Comparison of ENCODE assay signal across 16 cellular contexts in genomic region chr18:62809900-62810299, GRCh38.
A peak's percentile ranks its signal among the peaks of the same experiment; 100 is the strongest.
DNase-seq lines count a peak whose midpoint lies in the region; ATAC-seq and TF ChIP-seq lines count a peak whose summit lies in the region.
"Had no signal": no experiment of that assay in that cellular context is flagged by ENCODE, and none has a peak within 500 bp of the region (broad histone marks: within the 10 kb centered on the region; RNA-seq: fewer than 3 reads in every experiment).

No MANE protein-coding gene starts in this region.

- H3K27ac ChIP-seq in PC-3 (ENCODE audit: low read length) = no peak overlapping the region
- no peak overlapping the region for H3K27ac ChIP-seq in mesenchymal stem cell (ENCODE audit: low read length, poor library complexity, severe bottlenecking)
- no peak overlapping the region for H3K27ac ChIP-seq in foreskin keratinocyte
- H3K27ac ChIP-seq: BLaER1 treated with 17β-estradiol and CSF1 and Interleukin-3, amounts not matched to agents 10 nM and 100 nM had no signal

- no peaks in the 10 kb centered on the region for H4K20me1 ChIP-seq in PC-3 (ENCODE audit: low read length)

- H2BK5ac ChIP-seq in mesenchymal stem cell (ENCODE audit: low read depth, low read length, poor library complexity, severe bottlenecking) = no peak overlapping the region

- no peak overlapping the region for H3K4ac ChIP-seq in mesenchymal stem cell (ENCODE audit: low read depth in 1 of 2, low read length in 2 of 2)

- CTCF ChIA-PET in PC-3 (lab: Charles Lee) (no interaction called here), HEK293T (lab: Yijun Ruan, JAX) (no interaction called here)

- DNase-seq in DMS53 (lab: John Stamatoyannopoulos, UW) (peak; percentile 50), PC-3 (peak; percentile 19), fibroblast of villous mesenchyme (ENCODE audit: low read depth) (peak; percentile 30), mesenchymal stem cell (peak; percentile 46), foreskin keratinocyte (no peak), HEK293T (ENCODE audit: extremely low spot score) (no peak)
- no peak for DNase-seq in central memory CD4-positive, alpha-beta T cell
- DNase-seq: 8988T; ACHN; CD4-positive, CD25-positive, alpha-beta regulatory T cell; DMS 273 treated with DMSO at 0.1 percent for 48 hours; DMS79 treated with DMSO at 0.1 percent for 48 hours; GDM1 had no signal

- no peak overlapping the region for H3K23ac ChIP-seq in mesenchymal stem cell (ENCODE audit: low read length in 2 of 2)

- H3K4me3 ChIP-seq in PC-3 (ENCODE audit: low read length) (no peak overlapping the region), fibroblast of villous mesenchyme (ENCODE audit: low read depth, low read length) (no peak overlapping the region), mesenchymal stem cell (ENCODE audit: insufficient read depth in 1 of 2, low read depth in 1 of 2, low read length in 2 of 2) (no peak overlapping the region)
- H3K4me3 ChIP-seq: BLaER1 treated with 17β-estradiol and CSF1 and Interleukin-3, amounts not matched to agents 10 nM and 100 nM had no signal

- H3K4me1 ChIP-seq in PC-3 (ENCODE audit: insufficient read depth, low read length) (peaks cover 37% of the 10 kb centered on the region), mesenchymal stem cell (ENCODE audit: control insufficient read depth, insufficient read depth, low read depth, low read length) (peaks cover 1% of the 10 kb centered on the region), foreskin keratinocyte (no peaks in the 10 kb centered on the region)

- H3K36me3 ChIP-seq in PC-3 (ENCODE audit: low read depth, low read length) (no peaks in the 10 kb centered on the region), mesenchymal stem cell (ENCODE audit: control insufficient read depth in 1 of 2, insufficient read depth in 2 of 2, low read depth in 1 of 2, low read length in 2 of 2) (no peaks in the 10 kb centered on the region)

- no peak overlapping the region for H3K18ac ChIP-seq in mesenchymal stem cell (ENCODE audit: low read depth in 1 of 2, low read length in 2 of 2)

- no peak overlapping the region for H4K91ac ChIP-seq in mesenchymal stem cell (ENCODE audit: low read length)

- H2BK120ac ChIP-seq in mesenchymal stem cell (ENCODE audit: low read depth, low read length) = no peak overlapping the region

- no peak overlapping the region for H3K4me2 ChIP-seq in PC-3 (ENCODE audit: low read length)
- no peak overlapping the region for H3K4me2 ChIP-seq in mesenchymal stem cell (ENCODE audit: low read length, poor library complexity, severe bottlenecking)
- H3K4me2 ChIP-seq: BLaER1 treated with 17β-estradiol and CSF1 and Interleukin-3, amounts not matched to agents 10 nM and 100 nM had no signal

- H2AFZ ChIP-seq in PC-3 (ENCODE audit: low read length) (no peak overlapping the region), mesenchymal stem cell (ENCODE audit: low read depth, low read length) (no peak overlapping the region)

- TF ChIP-seq CTCF in PC-3 (conservative IDR thresholded peaks at IDR 0.05; ENCODE audit: low read depth, low read length) = no peak
- TF ChIP-seq CTCF in fibroblast of villous mesenchyme (IDR thresholded peaks at IDR 0.05; ENCODE audit: insufficient read depth, low read depth, low read length) = no peak
- TF ChIP-seq CTCF in foreskin keratinocyte (conservative IDR thresholded peaks at IDR 0.05) = no peak

- no peak overlapping the region for H4K8ac ChIP-seq in mesenchymal stem cell (ENCODE audit: low read length)

- intact Hi-C loops in PC-3 (cut with micrococcal nuclease) = loop anchor here (5.0 kb wide), 1 partner anchor 32 kb away; no protein-coding TSS in a partner anchor

- no peak for ATAC-seq in PC-3
- no peak for ATAC-seq in foreskin keratinocyte
- no peak for ATAC-seq in GM18519 (IDR thresholded peaks at IDR 0.05; ENCODE audit: low FRiP score, unreplicated experiment)
- ATAC-seq: HCT116 had no signal

- no peak overlapping the region for H3K14ac ChIP-seq in mesenchymal stem cell (ENCODE audit: low read length in 2 of 2)

- no TSS peak for BruUV-seq in PC-3 (replicated peaks; lab: Mats Ljungman, UMichigan)

- H3K79me1 ChIP-seq in mesenchymal stem cell (replicated peaks; ENCODE audit: low read length, poor library complexity, severe bottlenecking) = peaks cover 7% of the 10 kb centered on the region

- H3K27me3 ChIP-seq in PC-3 (ENCODE audit: low read length) (no peaks in the 10 kb centered on the region), mesenchymal stem cell (ENCODE audit: control insufficient read depth in 1 of 2, insufficient read depth in 1 of 2, low read length in 2 of 2) (no peaks in the 10 kb centered on the region), foreskin keratinocyte (no peaks in the 10 kb centered on the region)
- H3K27me3 ChIP-seq: BLaER1 treated with 17β-estradiol and CSF1 and Interleukin-3, amounts not matched to agents 10 nM and 100 nM had no signal

- H3K9me2 ChIP-seq in PC-3 (replicated peaks; ENCODE audit: low read length) = no peaks in the 10 kb centered on the region

- H3K9ac ChIP-seq in PC-3 (ENCODE audit: low read length) (no peak overlapping the region), mesenchymal stem cell (ENCODE audit: low read length) (no peak overlapping the region)
- H3K9ac ChIP-seq: BLaER1 treated with 17β-estradiol and CSF1 and Interleukin-3, amounts not matched to agents 10 nM and 100 nM had no signal

- 0% methylated on average over 1 of the region's 1 CpG for WGBS in mesenchymal stem cell

- no peaks in the 10 kb centered on the region for H3K9me3 ChIP-seq in PC-3 (ENCODE audit: low read length)
- no peaks in the 10 kb centered on the region for H3K9me3 ChIP-seq in mesenchymal stem cell (ENCODE audit: control insufficient read depth, low read length)

- H2AK5ac ChIP-seq in mesenchymal stem cell (ENCODE audit: low read length, severe bottlenecking) = no peak overlapping the region

- no peaks in the 10 kb centered on the region for H3F3A ChIP-seq in PC-3 (ENCODE audit: low read length, unreplicated experiment)

- POLR2A ChIA-PET in PC-3 (lab: Charles Lee; ENCODE audit: unreplicated experiment) (interaction anchor here (0.5 kb wide), 1 partner anchor 63 kb away, joined by 9 read pairs; no protein-coding TSS in a partner anchor), HEK293T (lab: Yijun Ruan, JAX) (no interaction called here)

- no peak overlapping the region for H2BK15ac ChIP-seq in mesenchymal stem cell (ENCODE audit: low read depth, poor library complexity, severe bottlenecking)

- H3K79me2 ChIP-seq in PC-3 (ENCODE audit: low read length) = peaks cover 74% of the 10 kb centered on the region

- no peak overlapping the region for H2BK12ac ChIP-seq in mesenchymal stem cell (ENCODE audit: low read length in 2 of 2)

TF ChIP-seq in HEK293T, 16 proteins besides CTCF, POLR2A, EP300 and RAD21:
- TF ChIP-seq, protein P1, sequence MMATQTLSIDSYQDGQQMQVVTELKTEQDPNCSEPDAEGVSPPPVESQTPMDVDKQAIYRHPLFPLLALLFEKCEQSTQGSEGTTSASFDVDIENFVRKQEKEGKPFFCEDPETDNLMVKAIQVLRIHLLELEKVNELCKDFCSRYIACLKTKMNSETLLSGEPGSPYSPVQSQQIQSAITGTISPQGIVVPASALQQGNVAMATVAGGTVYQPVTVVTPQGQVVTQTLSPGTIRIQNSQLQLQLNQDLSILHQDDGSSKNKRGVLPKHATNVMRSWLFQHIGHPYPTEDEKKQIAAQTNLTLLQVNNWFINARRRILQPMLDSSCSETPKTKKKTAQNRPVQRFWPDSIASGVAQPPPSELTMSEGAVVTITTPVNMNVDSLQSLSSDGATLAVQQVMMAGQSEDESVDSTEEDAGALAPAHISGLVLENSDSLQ (IDR thresholded peaks at IDR 0.05) = no peak
- TF ChIP-seq ARNT (IDR thresholded peaks at IDR 0.05) (no peak), TARDBP (IDR thresholded peaks at IDR 0.05) (no peak), L3MBTL2 (conservative IDR thresholded peaks at IDR 0.05) (no peak), ELF4 (IDR thresholded peaks at IDR 0.05) (no peak), NFRKB (IDR thresholded peaks at IDR 0.05) (no peak), CTBP1 (IDR thresholded peaks at IDR 0.05; ENCODE audit: borderline replicate concordance) (no peak), LEF1 (IDR thresholded peaks at IDR 0.05; ENCODE audit: borderline replicate concordance) (no peak), FOXK2 (IDR thresholded peaks at IDR 0.05) (no peak), FOXA1 (IDR thresholded peaks at IDR 0.05) (no peak), BHLHE40 (IDR thresholded peaks at IDR 0.05; ENCODE audit: borderline replicate concordance) (no peak), HDGF (IDR thresholded peaks at IDR 0.05; ENCODE audit: borderline replicate concordance) (no peak)
TF ChIP-seq in HEK293T: peak in this region for 0.

Comparison
In these comparisons a context has a peak if more than half of its experiments do, and no peak if none do; other contexts are left out.
1. DNase-seq: peak in DMS53 (single experiment), PC-3 (single experiment), fibroblast of villous mesenchyme (single experiment) and mesenchymal stem cell (single experiment); none in foreskin keratinocyte (0 of 2), HEK293T (single experiment) and central memory CD4-positive, alpha-beta T cell (single experiment).